In the genomic region with DNA sequence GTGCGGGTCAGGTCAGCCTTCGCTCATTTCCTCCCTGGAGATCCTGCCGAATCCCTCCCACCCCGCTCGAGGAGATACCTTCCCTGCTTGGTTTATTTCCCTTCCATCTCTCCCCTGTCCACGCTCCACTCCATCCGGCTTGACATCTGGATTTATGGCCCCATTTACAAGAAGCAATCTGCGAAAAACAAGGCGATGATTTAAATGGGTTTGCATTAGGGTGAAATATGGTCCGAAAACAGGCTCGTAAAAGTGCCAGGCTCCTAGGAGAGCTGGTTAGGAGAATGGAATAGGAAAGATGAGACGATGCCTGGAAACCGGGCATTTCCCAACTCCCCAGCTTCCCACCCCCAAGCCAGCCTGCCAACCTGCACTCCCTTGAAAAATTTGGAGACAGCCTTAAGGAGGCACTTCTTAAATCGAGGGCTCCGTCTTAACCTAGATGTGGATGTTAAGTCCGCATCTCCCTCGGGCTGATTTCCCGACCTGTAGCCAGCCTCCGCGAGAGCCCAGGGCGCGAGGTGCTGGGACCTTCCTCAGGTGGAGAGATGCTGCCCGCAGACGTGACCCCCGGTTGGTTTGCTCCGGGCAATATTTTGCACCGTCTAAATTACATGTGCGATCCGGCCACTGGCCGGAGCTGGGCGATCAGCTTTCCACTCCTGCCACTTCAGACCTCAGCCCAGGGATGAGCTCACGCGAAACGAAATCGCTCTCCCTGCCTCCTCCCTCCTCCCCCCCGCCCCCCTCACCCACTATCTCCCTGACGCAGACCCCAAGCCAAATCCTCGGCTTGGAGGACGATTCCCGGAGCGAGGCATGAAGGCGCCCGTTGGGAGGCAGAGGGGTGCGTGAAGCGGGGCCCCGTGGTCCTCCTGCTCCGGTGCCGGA, we compare ENCODE assay signal across 15 cellular contexts. TPM values are rescaled to one million over a fixed set of nuclear protein-coding genes. Genes with fewer than 3 reads are reported as not detected.
DNase-seq lines count a peak whose midpoint lies in the region; ATAC-seq and TF ChIP-seq lines count a peak whose summit lies in the region.
"Had no signal": no experiment of that assay in that cellular context is flagged by ENCODE, and none has a peak within 500 bp of the region (broad histone marks: within the 10 kb centered on the region; RNA-seq: fewer than 3 reads in every experiment).

No MANE protein-coding gene starts in this region.

- H3K9ac ChIP-seq in smooth muscle cell (ENCODE audit: low read depth): no peak overlapping the region

- H3K27me3 ChIP-seq in ascending aorta (peaks cover 5% of the 10 kb centered on the region), smooth muscle cell (ENCODE audit: low read depth) (peaks cover 100% of the 10 kb centered on the region)

- H3K9me3 ChIP-seq in ascending aorta (no peaks in the 10 kb centered on the region), iPS-18c (ENCODE audit: control insufficient read depth, insufficient read depth, low read length) (no peaks in the 10 kb centered on the region), smooth muscle cell (replicated peaks; ENCODE audit: low read depth) (no peaks in the 10 kb centered on the region)
- H3K9me3 ChIP-seq: prostate gland had no signal

- ATAC-seq in stimulated activated naive CD8-positive, alpha-beta T cell treated with anti-CD3 and anti-CD28 coated beads, Interleukin-15, Interleukin-2, amounts not matched to agents 100 U/mL and 50 U/mL, for 24 hours: no peak
- no peak for ATAC-seq in HG02852 (IDR thresholded peaks at IDR 0.05; ENCODE audit: unreplicated experiment)
- no peak for ATAC-seq in HG03565 (IDR thresholded peaks at IDR 0.05; ENCODE audit: unreplicated experiment)

- no peaks in the 10 kb centered on the region for H3K79me2 ChIP-seq in smooth muscle cell (ENCODE audit: low read depth)

- no peaks in the 10 kb centered on the region for H4K20me1 ChIP-seq in smooth muscle cell (ENCODE audit: low read depth)

- peak; percentile 22 for DNase-seq in GM20000 (ENCODE audit: low spot score)
- DNase-seq in ascending aorta (ENCODE audit: low spot score in 2 of 2): no peak
- DNase-seq in smooth muscle cell (lab: John Stamatoyannopoulos, UW; ENCODE audit: unreplicated experiment): no peak
- DNase-seq in stimulated activated naive CD8-positive, alpha-beta T cell treated with anti-CD3 and anti-CD28 coated beads, Interleukin-15, Interleukin-2, amounts not matched to agents 100 U/mL and 50 U/mL, for 24 hours: no peak
- DNase-seq: activated CD8-positive, alpha-beta memory T cell treated with anti-CD3 and anti-CD28 coated beads, Interleukin-2, amount 50 U/mL, for 48 hours; CD4-positive, alpha-beta T cell; foreskin melanocyte; Karpas-422; NCI-H1930 had no signal

- no peaks in the 10 kb centered on the region for H3F3A ChIP-seq in smooth muscle cell (ENCODE audit: low read depth)

- H3K27ac ChIP-seq in ascending aorta (no peak overlapping the region), smooth muscle cell (ENCODE audit: low read depth) (no peak overlapping the region)
- H3K27ac ChIP-seq: prostate gland had no signal

- H3K4me2 ChIP-seq in smooth muscle cell: peak overlapping the region; percentile 92

- H3K4me1 ChIP-seq in ascending aorta (peaks cover 3 to 4% of the 10 kb centered on the region in 2 donors), smooth muscle cell (ENCODE audit: low read depth) (peaks cover 3% of the 10 kb centered on the region)
- H3K4me1 ChIP-seq: prostate gland had no signal

- TF ChIP-seq CTCF in GM20000 (IDR thresholded peaks at IDR 0.05; ENCODE audit: extremely low read depth, missing control alignments): no peak
- TF ChIP-seq CTCF in ascending aorta (IDR thresholded peaks at IDR 0.05): no peak
- no peak for TF ChIP-seq CTCF in smooth muscle cell (IDR thresholded peaks at IDR 0.05; ENCODE audit: borderline replicate concordance, insufficient read depth, poor library complexity, severe bottlenecking)

- H3K36me3 ChIP-seq in ascending aorta (no peaks in the 10 kb centered on the region), smooth muscle cell (ENCODE audit: low read depth) (no peaks in the 10 kb centered on the region)
- H3K36me3 ChIP-seq: prostate gland had no signal

- no peak overlapping the region for H2AFZ ChIP-seq in smooth muscle cell (ENCODE audit: low read depth)

- WGBS in smooth muscle cell (ENCODE audit: low lambda C conversion rate): 3% methylated on average over 40 of the region's 48 CpGs

- H3K4me3 ChIP-seq in ascending aorta (peak overlapping the region; percentile 48 to 62), iPS-18c (ENCODE audit: insufficient read depth, low read depth, low read length) (peak overlapping the region; percentile 65), smooth muscle cell (peak overlapping the region; percentile 53)
- H3K4me3 ChIP-seq: lung had no signal

- intact Hi-C loops in ascending aorta (cut with DNase I): no loop called here

RNA-seq across cellular contexts. Expression of a gene that starts 1.3 kb away (rescaled TPM):
- total RNA-seq in ascending aorta (4.8 TPM), smooth muscle cell (not detected in 2 replicates)
- not detected in 2 replicates for polyA plus RNA-seq in smooth muscle cell
- total RNA-seq: CD4-positive, alpha-beta T cell; dermis microvascular lymphatic vessel endothelial cell had no signal
